In genomic region chr7:7694542-7694941, GRCh38 we compare ENCODE assay signal across 1 cellular context.
TF ChIP-seq lines count a peak whose summit lies in the region.

No MANE protein-coding gene starts in this region.

TF ChIP-seq in IMR-90, 13 proteins besides CTCF, POLR2A, EP300 and RAD21 (continued from another document):
- TF ChIP-seq RFX5 (IDR thresholded peaks at IDR 0.05; ENCODE audit: low read depth, low read length) = no peak
- TF ChIP-seq RCOR1 (IDR thresholded peaks at IDR 0.05; ENCODE audit: insufficient replicate concordance, low read length) = no peak
- no peak for TF ChIP-seq BHLHE40 (IDR thresholded peaks at IDR 0.05; ENCODE audit: low read depth, low read length)
- no peak for TF ChIP-seq CEBPB (IDR thresholded peaks at IDR 0.05; ENCODE audit: low read depth, low read length)
- no peak for TF ChIP-seq FOS (IDR thresholded peaks at IDR 0.05; ENCODE audit: low read depth, low read length)
- TF ChIP-seq MXI1 (IDR thresholded peaks at IDR 0.05; ENCODE audit: borderline replicate concordance, low read depth, low read length) = no peak
- TF ChIP-seq MAZ (IDR thresholded peaks at IDR 0.05; ENCODE audit: borderline replicate concordance, low read depth, low read length) = no peak
- no peak for TF ChIP-seq USF2 (IDR thresholded peaks at IDR 0.05; ENCODE audit: low read depth, low read length)
